1 cellular context compared by ENCODE assay signal in genomic region chr6:66663127-66663526, GRCh38.
TF ChIP-seq lines count a peak whose summit lies in the region.

No MANE protein-coding gene starts in this region.

TF ChIP-seq in GM23338, 12 proteins besides CTCF, POLR2A, EP300 and RAD21 (continued from another document):
- no peak for TF ChIP-seq POLR2AphosphoS5 (IDR thresholded peaks at IDR 0.05; ENCODE audit: low read depth)
- no peak for TF ChIP-seq ZNF114 (CRISPR knock-in tag; IDR thresholded peaks at IDR 0.05)
- TF ChIP-seq EZH2 (IDR thresholded peaks at IDR 0.05; ENCODE audit: low read depth, unreplicated experiment), result no peak
- no peak for TF ChIP-seq REST (IDR thresholded peaks at IDR 0.05; ENCODE audit: unreplicated experiment)
- TF ChIP-seq ZNF331 (CRISPR knock-in tag; IDR thresholded peaks at IDR 0.05; ENCODE audit: low read depth), result no peak
- no peak for TF ChIP-seq JUNB (IDR thresholded peaks at IDR 0.05; ENCODE audit: unreplicated experiment)
